9 cellular contexts compared by ENCODE assay signal in the genomic region with DNA sequence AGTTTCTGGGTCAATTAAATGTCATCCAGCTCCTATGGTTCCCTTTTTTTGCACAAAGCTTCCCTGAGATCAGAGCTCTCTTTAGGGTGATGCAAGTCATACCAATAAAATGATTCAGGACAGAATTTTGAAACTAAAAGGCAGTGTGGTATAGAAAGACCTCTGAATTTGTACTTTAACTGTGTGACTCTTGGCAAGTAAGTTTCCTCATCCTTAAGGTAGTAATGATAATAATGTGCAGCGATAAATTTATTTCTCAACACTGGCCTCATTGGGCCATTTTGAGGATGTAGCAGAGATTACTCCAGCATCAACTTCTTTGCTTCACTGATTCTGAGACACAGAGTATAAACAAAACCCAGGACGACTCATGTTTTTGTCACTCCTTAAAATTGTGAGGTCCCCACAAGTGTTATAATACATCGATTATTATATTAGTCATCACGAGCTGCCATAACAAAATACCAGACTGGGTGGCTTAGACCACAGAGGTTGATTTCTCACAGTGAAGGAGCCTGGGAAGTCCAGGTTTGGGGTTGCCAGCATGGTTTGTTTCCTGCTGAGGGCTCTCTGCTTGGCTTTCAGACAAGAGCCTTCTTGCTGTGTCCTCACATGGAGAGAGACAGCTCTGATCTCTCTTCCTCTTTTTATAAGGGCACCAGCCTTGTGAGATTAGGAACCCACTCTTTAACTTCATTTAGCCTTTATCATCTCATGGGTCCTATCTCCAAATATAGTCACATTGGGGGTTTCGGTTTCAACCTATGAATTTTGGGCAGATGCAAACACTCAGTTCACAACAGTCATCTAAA.
A peak's percentile ranks its signal among the peaks of the same experiment; 100 is the strongest.
DNase-seq lines count a peak whose midpoint lies in the region; ATAC-seq and TF ChIP-seq lines count a peak whose summit lies in the region.
"Had no signal": no experiment of that assay in that cellular context is flagged by ENCODE, and none has a peak within 500 bp of the region (broad histone marks: within the 10 kb centered on the region; RNA-seq: fewer than 3 reads in every experiment).

No MANE protein-coding gene starts in this region.

- H3K27me3 ChIP-seq in smooth muscle cell (ENCODE audit: low read depth), result no peaks in the 10 kb centered on the region

- H3K36me3 ChIP-seq in smooth muscle cell (ENCODE audit: low read depth), result no peaks in the 10 kb centered on the region

- no peaks in the 10 kb centered on the region for H3F3A ChIP-seq in smooth muscle cell (ENCODE audit: low read depth)

- H3K27ac Mint-ChIP-seq in activated naive CD4-positive, alpha-beta T cell treated with anti-CD3 and anti-CD28 coated beads for 36 hours, result no peak overlapping the region
- no peak overlapping the region for H3K27ac Mint-ChIP-seq in activated naive CD4-positive, alpha-beta T cell treated with anti-CD3 and anti-CD28 coated beads, Interleukin-2, amount 10 ng/mL, durations not matched to agents 7 days and 5 days
- no peak overlapping the region for H3K27ac Mint-ChIP-seq in T-helper 2 cell treated with Interferon-gamma antibody and Interleukin-4, amounts not matched to agents 5 μg/mL and 100 μg/mL, for 36 hours
- H3K27ac Mint-ChIP-seq: activated naive CD4-positive, alpha-beta T cell treated with anti-CD3 and anti-CD28 coated beads, Interleukin-2, amount 50 U/mL, for 72 hours had no signal

- peaks cover 29% of the 10 kb centered on the region for H3K4me1 ChIP-seq in smooth muscle cell (ENCODE audit: low read depth)

- peak; percentile 96 for ATAC-seq in HG03039 (IDR thresholded peaks at IDR 0.05; ENCODE audit: unreplicated experiment)

- H3K27me3 Mint-ChIP-seq in activated naive CD4-positive, alpha-beta T cell treated with anti-CD3 and anti-CD28 coated beads for 36 hours (ENCODE audit: low read depth), result no peaks in the 10 kb centered on the region
- H3K27me3 Mint-ChIP-seq in activated naive CD4-positive, alpha-beta T cell treated with anti-CD3 and anti-CD28 coated beads, Interleukin-2, amount 10 ng/mL, durations not matched to agents 7 days and 5 days, result no peaks in the 10 kb centered on the region
- H3K27me3 Mint-ChIP-seq in T-helper 2 cell treated with Interferon-gamma antibody and Interleukin-4, amounts not matched to agents 5 μg/mL and 100 μg/mL, for 36 hours (ENCODE audit: low read depth), result no peaks in the 10 kb centered on the region

- WGBS in smooth muscle cell (ENCODE audit: low lambda C conversion rate), result 46% methylated on average over 5 of the region's 5 CpGs

- no peaks in the 10 kb centered on the region for H3K9me3 Mint-ChIP-seq in activated naive CD4-positive, alpha-beta T cell treated with anti-CD3 and anti-CD28 coated beads for 36 hours
- peaks cover 1% of the 10 kb centered on the region for H3K9me3 Mint-ChIP-seq in activated naive CD4-positive, alpha-beta T cell treated with anti-CD3 and anti-CD28 coated beads, Interleukin-2, amount 10 ng/mL, durations not matched to agents 7 days and 5 days
- H3K9me3 Mint-ChIP-seq in T-helper 2 cell treated with Interferon-gamma antibody and Interleukin-4, amounts not matched to agents 5 μg/mL and 100 μg/mL, for 36 hours, result no peaks in the 10 kb centered on the region

- no peaks in the 10 kb centered on the region for H3K4me1 Mint-ChIP-seq in activated naive CD4-positive, alpha-beta T cell treated with anti-CD3 and anti-CD28 coated beads for 36 hours (ENCODE audit: low read depth)
- no peaks in the 10 kb centered on the region for H3K4me1 Mint-ChIP-seq in activated naive CD4-positive, alpha-beta T cell treated with anti-CD3 and anti-CD28 coated beads, Interleukin-2, amount 10 ng/mL, durations not matched to agents 7 days and 5 days
- H3K4me1 Mint-ChIP-seq in T-helper 2 cell treated with Interferon-gamma antibody and Interleukin-4, amounts not matched to agents 5 μg/mL and 100 μg/mL, for 36 hours (ENCODE audit: low read depth), result no peaks in the 10 kb centered on the region

- H3K4me3 ChIP-seq in smooth muscle cell, result no peak overlapping the region

- H3K27ac ChIP-seq in smooth muscle cell (ENCODE audit: low read depth), result peak overlapping the region; percentile 69

- no peak overlapping the region for H3K9ac ChIP-seq in smooth muscle cell (ENCODE audit: low read depth)

- H3K36me3 Mint-ChIP-seq in activated naive CD4-positive, alpha-beta T cell treated with anti-CD3 and anti-CD28 coated beads for 36 hours (ENCODE audit: low read depth), result no peaks in the 10 kb centered on the region
- H3K36me3 Mint-ChIP-seq in activated naive CD4-positive, alpha-beta T cell treated with anti-CD3 and anti-CD28 coated beads, Interleukin-2, amount 10 ng/mL, durations not matched to agents 7 days and 5 days, result no peaks in the 10 kb centered on the region
- no peaks in the 10 kb centered on the region for H3K36me3 Mint-ChIP-seq in T-helper 2 cell treated with Interferon-gamma antibody and Interleukin-4, amounts not matched to agents 5 μg/mL and 100 μg/mL, for 36 hours (ENCODE audit: low read depth)
- H3K36me3 Mint-ChIP-seq: activated naive CD4-positive, alpha-beta T cell treated with anti-CD3 and anti-CD28 coated beads, Interleukin-2, amount 50 U/mL, for 72 hours had no signal

- no peaks in the 10 kb centered on the region for H3K9me3 ChIP-seq in smooth muscle cell (replicated peaks; ENCODE audit: low read depth)

- TF ChIP-seq CTCF in smooth muscle cell (IDR thresholded peaks at IDR 0.05; ENCODE audit: borderline replicate concordance, insufficient read depth, poor library complexity, severe bottlenecking), result no peak

- no peaks in the 10 kb centered on the region for H3K79me2 ChIP-seq in smooth muscle cell (ENCODE audit: low read depth)

- H3K4me2 ChIP-seq in smooth muscle cell, result peak overlapping the region; percentile 47

- no peak overlapping the region for H3K4me3 Mint-ChIP-seq in activated naive CD4-positive, alpha-beta T cell treated with anti-CD3 and anti-CD28 coated beads for 36 hours
- H3K4me3 Mint-ChIP-seq in activated naive CD4-positive, alpha-beta T cell treated with anti-CD3 and anti-CD28 coated beads, Interleukin-2, amount 10 ng/mL, durations not matched to agents 7 days and 5 days, result no peak overlapping the region
- H3K4me3 Mint-ChIP-seq in T-helper 2 cell treated with Interferon-gamma antibody and Interleukin-4, amounts not matched to agents 5 μg/mL and 100 μg/mL, for 36 hours, result no peak overlapping the region

- intact Hi-C loops in activated naive CD4-positive, alpha-beta T cell treated with anti-CD3 and anti-CD28 coated beads for 36 hours (cut with micrococcal nuclease), result no loop called here

- H2AFZ ChIP-seq in smooth muscle cell (ENCODE audit: low read depth), result no peak overlapping the region

- DNase-seq in activated naive CD4-positive, alpha-beta T cell treated with anti-CD3 and anti-CD28 coated beads for 36 hours, result peak; percentile 5
- DNase-seq in activated naive CD4-positive, alpha-beta T cell treated with anti-CD3 and anti-CD28 coated beads, Interleukin-2, amount 10 ng/mL, durations not matched to agents 7 days and 5 days, result no peak
- peak; percentile 4 for DNase-seq in T-helper 2 cell treated with Interferon-gamma antibody and Interleukin-4, amounts not matched to agents 5 μg/mL and 100 μg/mL, for 36 hours (ENCODE audit: low spot score)
- DNase-seq in smooth muscle cell (lab: John Stamatoyannopoulos, UW; ENCODE audit: unreplicated experiment) (no peak), iPS-NIHi11 (ENCODE audit: low spot score) (no peak), activated gamma-delta T cell treated with Interleukin-2 at 50 U/mL for 16 hours (no peak), cerebellar nuclear complex (lab: John Stamatoyannopoulos, UW) (no peak)

- CTCF ChIA-PET in activated naive CD4-positive, alpha-beta T cell treated with anti-CD3 and anti-CD28 coated beads for 36 hours (lab: Charles Lee), result no interaction called here
- CTCF ChIA-PET in activated naive CD4-positive, alpha-beta T cell treated with anti-CD3 and anti-CD28 coated beads, Interleukin-2, amount 10 ng/mL, durations not matched to agents 7 days and 5 days (lab: Charles Lee), result no interaction called here

- H4K20me1 ChIP-seq in smooth muscle cell (ENCODE audit: low read depth), result no peaks in the 10 kb centered on the region

Comparison
In these comparisons a context has a peak if more than half of its experiments do, and no peak if none do; other contexts are left out.
1. DNase-seq: peak in activated naive CD4-positive, alpha-beta T cell treated with anti-CD3 and anti-CD28 coated beads for 36 hours (single experiment) and T-helper 2 cell treated with Interferon-gamma antibody and Interleukin-4, amounts not matched to agents 5 μg/mL and 100 μg/mL, for 36 hours (single experiment); none in activated naive CD4-positive, alpha-beta T cell treated with anti-CD3 and anti-CD28 coated beads, Interleukin-2, amount 10 ng/mL, durations not matched to agents 7 days and 5 days (single experiment), smooth muscle cell (single experiment), iPS-NIHi11 (single experiment), activated gamma-delta T cell treated with Interleukin-2 at 50 U/mL for 16 hours (single experiment) and cerebellar nuclear complex (0 of 2).